In genomic region chr1:96721382-96722160, GRCh38 we compare ENCODE assay signal across 8 cellular contexts. TPM values are rescaled to one million over a fixed set of nuclear protein-coding genes. Genes with fewer than 3 reads are reported as not detected.
DNase-seq lines count a peak whose midpoint lies in the region; ATAC-seq, FAIRE-seq and TF ChIP-seq lines count a peak whose summit lies in the region.

PTBP2 (plus strand) TSS chr1:96721784; CDS start chr1:96721865, 81 bp downstream.

- H3K27me3 ChIP-seq in adipocyte (replicated peaks; ENCODE audit: control insufficient read depth, insufficient read depth, low read length): no peaks in the 10 kb centered on the region
- no peaks in the 10 kb centered on the region for H3K27me3 ChIP-seq in heart left ventricle

- H3K9me3 Mint-ChIP-seq in T-cell (no peaks in the 10 kb centered on the region), type B pancreatic cell (peaks cover 3% of the 10 kb centered on the region)

- H3K36me3 Mint-ChIP-seq in T-cell: peaks cover 7% of the 10 kb centered on the region
- peaks cover 15% of the 10 kb centered on the region for H3K36me3 Mint-ChIP-seq in type B pancreatic cell

- TF ChIP-seq POLR2A in GM12891 (IDR thresholded peaks at IDR 0.05; ENCODE audit: low read depth, low read length) (no peak), heart left ventricle (IDR thresholded peaks at IDR 0.05) (peak in 1 of 2 donors; percentile 23)

- H3K27me3 Mint-ChIP-seq in T-cell (no peaks in the 10 kb centered on the region), type B pancreatic cell (no peaks in the 10 kb centered on the region)

- H3K4me3 ChIP-seq in adipocyte (ENCODE audit: low read length): peak within 1 kb of the TSS; percentile 99
- peak within 1 kb of the TSS; percentile 78 to 98 (median 92) for H3K4me3 ChIP-seq in heart left ventricle

- ATAC-seq in HG02623 (IDR thresholded peaks at IDR 0.05; ENCODE audit: unreplicated experiment): peak; percentile 95
- peak; percentile 90 to 94 (median 94) for ATAC-seq in T-cell (replicated peaks in 1 of 4)
- peak; percentile 86 to 97 (median 94) for ATAC-seq in heart left ventricle

- POLR2A ChIA-PET in T-cell (lab: Charles Lee): interaction anchor here in 1 of 2 donors (0.6 kb wide), 1 partner anchor 33 kb away, joined by 5 read pairs; no protein-coding TSS in a partner anchor

- H3K4me3 Mint-ChIP-seq in T-cell: peak within 1 kb of the TSS; percentile 85 to 96 (median 92)
- peak within 1 kb of the TSS; percentile 96 for H3K4me3 Mint-ChIP-seq in type B pancreatic cell

- peak; percentile 93 for FAIRE-seq in GM12891 (lab: Jason Lieb, UNC)

- intact Hi-C loops in heart left ventricle (cut with DNase I) (loop anchor here in 2 of 10 donors (5.0 to 10.0 kb wide), 3 partner anchors 103 to 187 kb away; no protein-coding TSS in a partner anchor), posterior cingulate gyrus (cut with DNase I) (no loop called here)

- H3K9ac ChIP-seq in adipocyte (ENCODE audit: low read length): peak within 1 kb of the TSS; percentile 93

- H3K27ac Mint-ChIP-seq in T-cell: peak within 1 kb of the TSS; percentile 86 to 96
- peak within 1 kb of the TSS; percentile 93 for H3K27ac Mint-ChIP-seq in type B pancreatic cell

- peaks cover 11% of the 10 kb centered on the region for H3K36me3 ChIP-seq in adipocyte (ENCODE audit: control insufficient read depth, insufficient read depth, low read length, severe bottlenecking)
- peaks cover 0 to 21% (median 6%) of the 10 kb centered on the region in 9 donors for H3K36me3 ChIP-seq in heart left ventricle

- H3K4me1 Mint-ChIP-seq in T-cell: peaks cover 13 to 27% (median 25%) of the 10 kb centered on the region in 3 donors
- H3K4me1 Mint-ChIP-seq in type B pancreatic cell (ENCODE audit: unreplicated experiment): peaks cover 17% of the 10 kb centered on the region

- H3K4me1 ChIP-seq in adipocyte (ENCODE audit: control insufficient read depth, insufficient read depth, low read length) (peaks cover 16% of the 10 kb centered on the region), heart left ventricle (peaks cover 0 to 30% (median 17%) of the 10 kb centered on the region in 12 donors)

- H3K9me3 ChIP-seq in adipocyte (ENCODE audit: control insufficient read depth, low read length) (no peaks in the 10 kb centered on the region), heart left ventricle (no peaks in the 10 kb centered on the region)

- H3K27ac ChIP-seq in heart left ventricle: peak within 1 kb of the TSS; percentile 86 to 98 (median 95)

- 0 to 1% (median 1%) methylated on average over 31 to 77 of the region's 77 CpGs for WGBS in heart left ventricle, 4 donors

- peak; percentile 83 for DNase-seq in GM12891 (ENCODE audit: insufficient read length, low spot score)
- peak; percentile 71 for DNase-seq in NCI-H1092 (lab: John Stamatoyannopoulos, UW)
- DNase-seq in T-cell: peak; percentile 62 to 88 (median 79)
- DNase-seq in adipocyte (ENCODE audit: low read depth): peak; percentile 95
- DNase-seq in heart left ventricle: peak; percentile 82 to 91 (median 88)
- peak; percentile 70 to 97 (median 79) for DNase-seq in posterior cingulate gyrus
- DNase-seq in type B pancreatic cell (ENCODE audit: extremely low spot score, unreplicated experiment): peak; percentile 88

- CTCF ChIA-PET in T-cell (lab: Charles Lee): interaction anchor here in 1 of 2 donors (0.6 kb wide), 1 partner anchor 10 kb away, joined by 3 read pairs; no protein-coding TSS in a partner anchor

- TF ChIP-seq CTCF in heart left ventricle (IDR thresholded peaks at IDR 0.05) (no peak), type B pancreatic cell (conservative IDR thresholded peaks at IDR 0.05) (no peak)

TF ChIP-seq in GM12891, 5 proteins besides CTCF, POLR2A, EP300 and RAD21:
- 0 out of 2 replicates have a peak, but pooled peaks have one; percentile 54 for TF ChIP-seq POLR2AphosphoS5 (IDR thresholded peaks at IDR 0.05; ENCODE audit: low read depth, low read length)
- TF ChIP-seq POU2F2 (IDR thresholded peaks at IDR 0.05; ENCODE audit: low read depth, low read length): no peak
- TF ChIP-seq TAF1 (IDR thresholded peaks at IDR 0.05; ENCODE audit: low read depth, low read length): no peak
- no peak for TF ChIP-seq PAX5 (IDR thresholded peaks at IDR 0.05; ENCODE audit: insufficient read depth, low read length, severe bottlenecking)
- TF ChIP-seq SPI1 (IDR thresholded peaks at IDR 0.05; ENCODE audit: low read depth, low read length): no peak
TF ChIP-seq in GM12891: peak in this region for 1.

RNA-seq across cellular contexts. Expression of gene PTBP2, which starts in this region (rescaled TPM):
- polyA plus RNA-seq in GM12891 (2012; ENCODE audit: low read depth, missing spikeins): 4.1 TPM
- 10 to 100 TPM; 16.8 to 24.0 (median 20.7) TPM for total RNA-seq in T-cell
- 10 to 100 TPM in 8 of 9 donors, 1 to 10 TPM in 1; 9.7 to 17.6 (median 13.4) TPM for total RNA-seq in heart left ventricle
- polyA plus RNA-seq in heart left ventricle: 1 to 10 TPM; 6.9 to 9.4 TPM
- 16.0 and 40.6 TPM in 2 replicates for total RNA-seq in type B pancreatic cell (ENCODE audit: low replicate concordance)

Comparison
In these comparisons a context has a peak if more than half of its experiments do, and no peak if none do; other contexts are left out.
1. Peak in every context shown above with its lines: DNase-seq, ATAC-seq, H3K4me3 ChIP-seq and H3K27ac ChIP-seq.